Comparison of ENCODE assay signal across 21 cellular contexts in the genomic region with DNA sequence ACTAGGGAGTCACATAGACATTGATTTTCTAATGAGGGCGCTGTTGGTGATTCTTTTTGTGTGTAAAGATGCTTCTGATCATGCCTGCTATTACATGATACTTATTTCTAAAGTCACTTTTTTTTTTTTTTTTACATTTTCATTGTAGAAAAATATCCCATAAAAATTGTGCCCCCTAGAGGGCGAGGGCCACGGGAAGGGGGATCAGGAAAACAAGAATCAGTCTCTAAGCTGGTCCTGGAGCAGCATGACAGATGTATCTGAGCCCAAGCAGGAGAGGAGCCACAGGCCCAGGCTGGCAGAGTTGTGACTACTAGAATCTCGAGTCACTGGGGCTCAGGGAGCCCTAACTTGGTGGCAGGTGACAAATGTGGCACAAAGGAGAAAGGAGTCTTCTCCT. TPM values are rescaled to one million over a fixed set of nuclear protein-coding genes. Genes with fewer than 3 reads are reported as not detected.
DNase-seq lines count a peak whose midpoint lies in the region; ATAC-seq and TF ChIP-seq lines count a peak whose summit lies in the region.
"Had no signal": no experiment of that assay in that cellular context is flagged by ENCODE, and none has a peak within 500 bp of the region (broad histone marks: within the 10 kb centered on the region; RNA-seq: fewer than 3 reads in every experiment).

No MANE protein-coding gene starts in this region.

- no peaks in the 10 kb centered on the region for H3K4me1 ChIP-seq in A673 (ENCODE audit: insufficient read depth, low read length, poor library complexity, severe bottlenecking)
- H3K4me1 ChIP-seq in GM23338 (ENCODE audit: insufficient read depth), result no peaks in the 10 kb centered on the region
- H3K4me1 ChIP-seq: sigmoid colon had no signal

- H3K4me2 ChIP-seq in GM23338, result no peak overlapping the region

- no peaks in the 10 kb centered on the region for H3K9me2 ChIP-seq in GM23338 (ENCODE audit: insufficient read depth)

- intact Hi-C loops in A673 (cut with micrococcal nuclease; ENCODE audit: unreplicated experiment), result no loop called here

- ATAC-seq in GM23338 (peak; percentile 63), HG02678 (IDR thresholded peaks at IDR 0.05; ENCODE audit: unreplicated experiment) (no peak), GM18907 (IDR thresholded peaks at IDR 0.05; ENCODE audit: unreplicated experiment) (no peak)
- ATAC-seq: mucosa of descending colon had no signal

- CTCF ChIA-PET in A673 (lab: Charles Lee), result interaction anchor here (0.7 kb wide), 1 partner anchor 17 kb away, joined by 5 read pairs; no protein-coding TSS in a partner anchor

- H3K27me3 Mint-ChIP-seq in GM23338 (ENCODE audit: insufficient read depth, low read depth, poor library complexity), result peaks cover 3% of the 10 kb centered on the region

- H3F3A ChIP-seq in GM23338 (replicated peaks; ENCODE audit: low read depth), result no peaks in the 10 kb centered on the region

- POLR2A ChIA-PET in A673 (lab: Charles Lee; ENCODE audit: low non-redundant PET), result no interaction called here

- H3K9me3 Mint-ChIP-seq in GM23338, result peaks cover 31% of the 10 kb centered on the region

- no peak overlapping the region for H3K27ac Mint-ChIP-seq in GM23338

- peaks cover 26% of the 10 kb centered on the region for H3K36me3 Mint-ChIP-seq in GM23338 (ENCODE audit: low read depth)

- TF ChIP-seq CTCF in A673 (conservative IDR thresholded peaks at IDR 0.05; ENCODE audit: low read depth, low read length) (peak; percentile 38; the same call in 1 of the 2 replicates), GM23338 (conservative IDR thresholded peaks at IDR 0.05; ENCODE audit: low read depth in 2 of 2) (peak; percentile 52 to 68), fibroblast of pulmonary artery (IDR thresholded peaks at IDR 0.05; ENCODE audit: low read length, missing control alignments) (peak; percentile 11)

- H3K4me3 Mint-ChIP-seq in GM23338, result no peak overlapping the region

- H4K20me1 ChIP-seq in GM23338 (replicated peaks; ENCODE audit: insufficient read depth), result no peaks in the 10 kb centered on the region

- H3K27me3 ChIP-seq in A673 (replicated peaks; ENCODE audit: insufficient read depth, low read depth, low read length, poor library complexity) (no peaks in the 10 kb centered on the region), GM23338 (ENCODE audit: insufficient read depth) (no peaks in the 10 kb centered on the region)
- H3K27me3 ChIP-seq: sigmoid colon had no signal

- peaks cover 7% of the 10 kb centered on the region for H3K4me1 Mint-ChIP-seq in GM23338

- H3K9me3 ChIP-seq in A673 (ENCODE audit: low read depth, low read length, poor library complexity, severe bottlenecking), result peaks cover 8% of the 10 kb centered on the region

- H3K79me2 ChIP-seq in GM23338 (replicated peaks; ENCODE audit: insufficient read depth), result no peaks in the 10 kb centered on the region

- DNase-seq in A673 (ENCODE audit: low spot score) (no peak), GM23338 (ENCODE audit: low spot score) (peak; percentile 51), SK-MEL-5 (ENCODE audit: low read depth, low spot score) (peak; percentile 13), fibroblast of pulmonary artery (ENCODE audit: low read depth) (no peak), NCI-H1092 treated with DMSO at 0.1 percent for 48 hours (lab: John Stamatoyannopoulos, UW) (no peak)
- DNase-seq in activated effector memory CD4-positive, alpha-beta T cell treated with Interleukin-2 at 50 U/mL for 16 hours, result no peak
- DNase-seq: ACHN; activated CD4-positive, alpha-beta T cell treated with anti-CD3 and anti-CD28 coated beads for 48 hours; activated CD8-positive, alpha-beta memory T cell treated with anti-CD3 and anti-CD28 coated beads, Interleukin-2, amount 50 U/mL, for 48 hours; activated naive CD4-positive, alpha-beta T cell treated with Interleukin-2 at 50 U/mL for 16 hours; COR-L47; KBM-7; mucosa of descending colon; NCI-H1092; occipital lobe; SHP77 treated with DMSO at 0.1 percent for 48 hours; sigmoid colon; substantia nigra; T-helper 9 cell had no signal

- no peak overlapping the region for H3K4me3 ChIP-seq in A673 (ENCODE audit: low read depth, low read length, poor library complexity, severe bottlenecking)
- H3K4me3 ChIP-seq in GM23338, result no peak overlapping the region
- no peak overlapping the region for H3K4me3 ChIP-seq in fibroblast of pulmonary artery (replicated peaks; ENCODE audit: low read depth, low read length)
- H3K4me3 ChIP-seq: mucosa of descending colon, sigmoid colon had no signal

- BruUV-seq in A673 (replicated peaks; lab: Mats Ljungman, UMichigan), result no TSS peak

- H3K27ac ChIP-seq in A673 (ENCODE audit: low read depth, low read length, poor library complexity, severe bottlenecking) (no peak overlapping the region), GM23338 (ENCODE audit: low read depth) (no peak overlapping the region)
- H3K27ac ChIP-seq: sigmoid colon had no signal

- in situ Hi-C loops in SK-MEL-5 (cut with HindIII; ENCODE audit: low pct_unique_long_range_greater_than_20kb, low sequenced_read_pairs), result no loop called here

- H3K36me3 ChIP-seq in A673 (ENCODE audit: insufficient read depth, low read length, poor library complexity, severe bottlenecking) (no peaks in the 10 kb centered on the region), GM23338 (ENCODE audit: insufficient read depth) (peaks cover 3% of the 10 kb centered on the region; the same call in 1 of the 2 replicates)

- H2AFZ ChIP-seq in GM23338, result no peak overlapping the region

TF ChIP-seq in GM23338, 12 proteins besides CTCF, POLR2A, EP300 and RAD21:
- TF ChIP-seq EZH2 (IDR thresholded peaks at IDR 0.05; ENCODE audit: low read depth, unreplicated experiment) (no peak), ZNF331 (CRISPR knock-in tag; IDR thresholded peaks at IDR 0.05; ENCODE audit: low read depth) (no peak)
TF ChIP-seq in GM23338: peak in this region for 0.

RNA-seq across cellular contexts. Expression of gene ZSCAN20, which starts 28.1 kb away (rescaled TPM):
- total RNA-seq in A673 (2021), result 3.9 and 4.5 TPM in 2 replicates
- 3.9 and 4.9 TPM in 2 replicates for total RNA-seq in GM23338 (2014; rRNA removed; shearing (Covaris generic))
- polyA plus RNA-seq in GM23338 (2016; fragmentation: Nextera tagmentation; extraction: Ambion mirVana), result 0.91 and 0.97 TPM in 2 replicates
- 4.9 and 5.1 TPM in 2 replicates for total RNA-seq in SK-MEL-5 (2014; rRNA removed; shearing (Covaris generic))
- 1.6 and 1.9 TPM in 2 replicates for polyA plus RNA-seq in SK-MEL-5 (2015; cell fraction: cytosol; rRNA removed)
- 6.3 and 7.5 TPM in 2 replicates for polyA plus RNA-seq in SK-MEL-5 (2015; cell fraction: nucleus; rRNA removed)

Comparison
In these comparisons a context has a peak if more than half of its experiments do, and no peak if none do; other contexts are left out.
1. DNase-seq: peak in GM23338 (single experiment) and SK-MEL-5 (single experiment); none in A673 (single experiment), fibroblast of pulmonary artery (single experiment), NCI-H1092 treated with DMSO at 0.1 percent for 48 hours (single experiment) and activated effector memory CD4-positive, alpha-beta T cell treated with Interleukin-2 at 50 U/mL for 16 hours (single experiment).
2. Peak in every context shown above with its lines, with median percentiles within 50 percentile points of each other: CTCF ChIP-seq.